Comparison of ENCODE assay signal across 16 cellular contexts in the genomic region with DNA sequence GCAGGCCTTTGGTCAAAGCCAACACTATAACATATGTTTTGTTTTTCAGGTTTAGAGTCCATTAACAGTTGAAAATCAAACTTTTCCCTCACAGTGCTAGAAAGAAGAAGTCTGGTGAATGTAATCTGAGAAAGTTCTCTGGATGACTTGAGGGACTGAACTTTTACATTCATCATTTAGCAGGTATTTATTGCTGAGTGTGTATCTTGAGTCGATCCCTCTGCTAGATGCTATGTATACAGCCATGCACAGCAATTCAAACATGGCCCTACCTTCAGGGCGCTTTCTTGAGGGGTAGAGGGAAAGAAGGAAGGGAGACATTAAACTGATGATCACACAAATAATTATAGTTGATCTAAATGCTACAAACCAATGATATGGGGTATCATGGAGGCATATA.
DNase-seq lines count a peak whose midpoint lies in the region; ATAC-seq, FAIRE-seq and TF ChIP-seq lines count a peak whose summit lies in the region.
"Had no signal": no experiment of that assay in that cellular context is flagged by ENCODE, and none has a peak within 500 bp of the region (broad histone marks: within the 10 kb centered on the region; RNA-seq: fewer than 3 reads in every experiment).

No MANE protein-coding gene starts in this region.

- H3K36me3 Mint-ChIP-seq in endodermal cell (ENCODE audit: low read depth): no peaks in the 10 kb centered on the region
- H3K36me3 Mint-ChIP-seq: CD14-positive monocyte; CD8-positive, alpha-beta T cell had no signal

- H3K23ac ChIP-seq in IMR-90 (ENCODE audit: low read depth, low read length): no peak overlapping the region

- H3K9me3 ChIP-seq in A549 (no peaks in the 10 kb centered on the region), IMR-90 (ENCODE audit: control insufficient read depth, insufficient read depth, low read length) (no peaks in the 10 kb centered on the region), endodermal cell (ENCODE audit: control insufficient read depth, low read length) (no peaks in the 10 kb centered on the region)
- H3K9me3 ChIP-seq: BLaER1 had no signal

- H3K79me1 ChIP-seq in IMR-90 (ENCODE audit: low read depth in 1 of 2, low read length in 2 of 2): no peaks in the 10 kb centered on the region

- H2AK5ac ChIP-seq in IMR-90 (ENCODE audit: low read depth, low read length): peak overlapping the region; percentile 49; the same call in 1 of the 2 replicates

- peak overlapping the region; percentile 60; the same call in 1 of the 2 replicates for H3K18ac ChIP-seq in IMR-90 (ENCODE audit: low read depth, low read length)

- in situ Hi-C loops in IMR-90 (cut with MboI; ENCODE audit: low sequenced_read_pairs): no loop called here
- in situ Hi-C loops in GM13976 (cut with MboI; ENCODE audit: low sequenced_read_pairs, unreplicated experiment): no loop called here

- H3K36me3 ChIP-seq in IMR-90 (ENCODE audit: control insufficient read depth, insufficient read depth, low read length) (no peaks in the 10 kb centered on the region), endodermal cell (ENCODE audit: control insufficient read depth, insufficient read depth, low read length) (no peaks in the 10 kb centered on the region)
- H3K36me3 ChIP-seq: BLaER1 had no signal

- peaks cover 53% of the 10 kb centered on the region for H3K4me1 Mint-ChIP-seq in endodermal cell

- no peak overlapping the region for H2BK15ac ChIP-seq in IMR-90 (ENCODE audit: low read depth, low read length)

- no peak overlapping the region for H2AK9ac ChIP-seq in IMR-90 (replicated peaks; ENCODE audit: low read depth, low read length, poor library complexity)

- no peak overlapping the region for H4K8ac ChIP-seq in IMR-90 (ENCODE audit: low read depth in 2 of 2, low read length in 2 of 2)

- no peak overlapping the region for H2AFZ ChIP-seq in IMR-90 (replicated peaks; ENCODE audit: low read length, poor library complexity)

- H3K27me3 ChIP-seq in IMR-90 (ENCODE audit: control insufficient read depth, insufficient read depth, low read length): no peaks in the 10 kb centered on the region
- no peaks in the 10 kb centered on the region for H3K27me3 ChIP-seq in endodermal cell (ENCODE audit: control insufficient read depth, insufficient read depth, low read length, poor library complexity, severe bottlenecking)
- H3K27me3 ChIP-seq: BLaER1 had no signal

- DNase-seq in A549 (ENCODE audit: low read depth in 1 of 2, low spot score in 1 of 2) (no peak), IMR-90 (no peak), endodermal cell (peak; percentile 5), GM13976 (ENCODE audit: low spot score) (no peak)
- DNase-seq: CD8-positive, alpha-beta T cell; DMS79 treated with DMSO at 0.1 percent for 48 hours; GF-D8; H9 had no signal

- intact Hi-C loops in IMR-90 (cut with micrococcal nuclease): no loop called here

- no peaks in the 10 kb centered on the region for H3K9me3 Mint-ChIP-seq in endodermal cell
- H3K9me3 Mint-ChIP-seq: H9 had no signal

- H4K5ac ChIP-seq in IMR-90 (ENCODE audit: low read depth, low read length): no peak overlapping the region

- CTCF ChIA-PET in A549 (lab: Yijun Ruan, JAX) (interaction anchor here (1.5 to 2.5 kb wide), 2 partner anchors 16 to 26 kb away, joined by 5 to 7 read pairs; no protein-coding TSS in a partner anchor), IMR-90 (lab: Yijun Ruan, JAX) (no interaction called here)

- no peak for TF ChIP-seq EP300 in A549 (IDR thresholded peaks at IDR 0.05)

- no peak for ATAC-seq in A549
- ATAC-seq in IMR-90 (ENCODE audit: low read depth): no peak
- ATAC-seq in GM18502 (IDR thresholded peaks at IDR 0.05; ENCODE audit: poor library complexity, unreplicated experiment): no peak
- no peak for ATAC-seq in HG03520 (IDR thresholded peaks at IDR 0.05; ENCODE audit: unreplicated experiment)

- no peak overlapping the region for H2BK120ac ChIP-seq in IMR-90 (ENCODE audit: low read depth, low read length)

- no peaks in the 10 kb centered on the region; the same call in 1 of the 2 replicates for H3K9me1 ChIP-seq in IMR-90 (ENCODE audit: insufficient read depth, low read length)

- dilution Hi-C loops in IMR-90 (cut with HindIII; ENCODE audit: low sequenced_read_pairs, unreplicated experiment): no loop called here

- no peak overlapping the region for H3K4me2 ChIP-seq in A549
- no peak overlapping the region for H3K4me2 ChIP-seq in IMR-90 (ENCODE audit: low read depth, low read length)
- H3K4me2 ChIP-seq: BLaER1, KMS-11 had no signal

- no peak overlapping the region for H2BK20ac ChIP-seq in IMR-90 (ENCODE audit: low read depth, low read length)

- no peak overlapping the region for H3K4ac ChIP-seq in IMR-90 (ENCODE audit: low read depth, low read length)

- TF ChIP-seq POLR2A in A549 (IDR thresholded peaks at IDR 0.05; ENCODE audit: low read length): no peak
- no peak for TF ChIP-seq POLR2A in IMR-90 (IDR thresholded peaks at IDR 0.05; ENCODE audit: low read depth, low read length)

- WGBS in A549 (ENCODE audit: missing lambda C conversion rate): 79% methylated on average over 2 of the region's 2 CpGs
- no CpG with 5 or more reads among the region's 2 CpGs for WGBS in IMR-90 (ENCODE audit: extremely low coverage in 2 of 2, insufficient read length in 1 of 2), 2 experiments
- 93% methylated on average over 2 of the region's 2 CpGs; no CpG with 5 or more reads in 1 of the 2 experiments for WGBS in endodermal cell (ENCODE audit: insufficient coverage in 1 of 2, insufficient read length in 1 of 2), 2 experiments

- H3K27ac ChIP-seq in A549 (no peak overlapping the region), IMR-90 (ENCODE audit: insufficient read depth, low read length) (no peak overlapping the region), angular gyrus (ENCODE audit: low read depth, low read length) (peak overlapping the region; percentile 7), endodermal cell (ENCODE audit: low read depth, low read length) (no peak overlapping the region)
- H3K27ac ChIP-seq: BLaER1, KMS-11 had no signal

- H4K91ac ChIP-seq in IMR-90 (ENCODE audit: insufficient read depth, low read depth, low read length): no peak overlapping the region

- no peak overlapping the region for H2BK5ac ChIP-seq in IMR-90 (ENCODE audit: low read depth, low read length, poor library complexity, severe bottlenecking)

- H3K4me3 ChIP-seq in A549 (no peak overlapping the region), IMR-90 (ENCODE audit: insufficient read depth, low read depth, low read length) (no peak overlapping the region), endodermal cell (ENCODE audit: low read length) (no peak overlapping the region)
- H3K4me3 ChIP-seq: BLaER1 had no signal

- TF ChIP-seq RAD21 in A549 (conservative IDR thresholded peaks at IDR 0.05 in 1 of 2, IDR thresholded peaks at IDR 0.05 in 1 of 2) (no peak), IMR-90 (IDR thresholded peaks at IDR 0.05; ENCODE audit: low read length) (no peak)

- H3K56ac ChIP-seq in IMR-90 (ENCODE audit: extremely low read depth, insufficient read depth, low read length): no peak overlapping the region

- FAIRE-seq in A549 (lab: Jason Lieb, UNC): no peak
- FAIRE-seq: H1, HepG2 had no signal

- no TSS peak for BruUV-seq in IMR-90 (replicated peaks; lab: Mats Ljungman, UMichigan)

- POLR2A ChIA-PET in A549 (lab: Yijun Ruan, JAX) (no interaction called here), IMR-90 (lab: Charles Lee; ENCODE audit: unreplicated experiment) (no interaction called here)

- TF ChIP-seq CTCF in A549 (IDR thresholded peaks at IDR 0.05): no peak
- TF ChIP-seq CTCF in IMR-90 (conservative IDR thresholded peaks at IDR 0.05; ENCODE audit: low read depth, low read length): no peak
- TF ChIP-seq CTCF in endodermal cell (conservative IDR thresholded peaks at IDR 0.05): no peak
- TF ChIP-seq CTCF in GM13976 (IDR thresholded peaks at IDR 0.05; ENCODE audit: borderline replicate concordance, control extremely low read depth, extremely low read depth, insufficient read depth, missing control alignments): no peak

- H3K4me1 ChIP-seq in A549 (peaks cover 11% of the 10 kb centered on the region; the same call in 2 of the 3 replicates), IMR-90 (ENCODE audit: control insufficient read depth, insufficient read depth, low read length) (peaks cover 13% of the 10 kb centered on the region), endodermal cell (ENCODE audit: control insufficient read depth, insufficient read depth, low read length) (peaks cover 13% of the 10 kb centered on the region)

- no peak overlapping the region for H3K4me3 Mint-ChIP-seq in endodermal cell
- H3K4me3 Mint-ChIP-seq: CD14-positive monocyte; CD8-positive, alpha-beta T cell; H9 had no signal

- H3K27me3 Mint-ChIP-seq in endodermal cell (ENCODE audit: insufficient read depth): peaks cover 6% of the 10 kb centered on the region

- H4K20me1 ChIP-seq in IMR-90 (ENCODE audit: insufficient read depth, low read length): no peaks in the 10 kb centered on the region
- H4K20me1 ChIP-seq: BLaER1 had no signal

- 0 out of 2 replicates have a peak overlapping the region, but pooled peaks have one; percentile 50 for H3K14ac ChIP-seq in IMR-90 (replicated peaks; ENCODE audit: low read depth, low read length)

- no peak overlapping the region for H3K27ac Mint-ChIP-seq in endodermal cell
- H3K27ac Mint-ChIP-seq: H9 had no signal

- H3K9ac ChIP-seq in IMR-90 (ENCODE audit: low read depth, low read length) (no peak overlapping the region), endodermal cell (ENCODE audit: extremely low read depth, low read length, poor library complexity, severe bottlenecking) (no peak overlapping the region)
- H3K9ac ChIP-seq: BLaER1, KMS-11 had no signal

TF ChIP-seq in A549, 52 proteins besides CTCF, POLR2A, EP300 and RAD21:
- TF ChIP-seq EHF (CRISPR knock-in tag; IDR thresholded peaks at IDR 0.05) (no peak), GATA3 (IDR thresholded peaks at IDR 0.05; ENCODE audit: borderline replicate concordance) (no peak), MAFK (IDR thresholded peaks at IDR 0.05; ENCODE audit: partially characterized antibody) (peak; percentile 59)

TF ChIP-seq in IMR-90, 13 proteins besides CTCF, POLR2A, EP300 and RAD21:
- TF ChIP-seq SMC3 (IDR thresholded peaks at IDR 0.05; ENCODE audit: low read depth, low read length) (no peak), MAZ (IDR thresholded peaks at IDR 0.05; ENCODE audit: borderline replicate concordance, low read depth, low read length) (no peak), FOS (IDR thresholded peaks at IDR 0.05; ENCODE audit: low read depth, low read length) (no peak), CHD1 (IDR thresholded peaks at IDR 0.05; ENCODE audit: low read depth, low read length) (no peak), RFX5 (IDR thresholded peaks at IDR 0.05; ENCODE audit: low read depth, low read length) (no peak)
- TF ChIP-seq, protein P1, sequence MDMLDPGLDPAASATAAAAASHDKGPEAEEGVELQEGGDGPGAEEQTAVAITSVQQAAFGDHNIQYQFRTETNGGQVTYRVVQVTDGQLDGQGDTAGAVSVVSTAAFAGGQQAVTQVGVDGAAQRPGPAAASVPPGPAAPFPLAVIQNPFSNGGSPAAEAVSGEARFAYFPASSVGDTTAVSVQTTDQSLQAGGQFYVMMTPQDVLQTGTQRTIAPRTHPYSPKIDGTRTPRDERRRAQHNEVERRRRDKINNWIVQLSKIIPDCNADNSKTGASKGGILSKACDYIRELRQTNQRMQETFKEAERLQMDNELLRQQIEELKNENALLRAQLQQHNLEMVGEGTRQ (IDR thresholded peaks at IDR 0.05; ENCODE audit: low read depth, low read length): no peak
